1 cellular context compared by ENCODE assay signal in genomic region chr6:30781697-30782424, GRCh38.
TF ChIP-seq lines count a peak whose summit lies in the region.

No MANE protein-coding gene starts in this region.

TF ChIP-seq in HepG2, 621 proteins besides CTCF, POLR2A, EP300 and RAD21 (continued from another document and continues in another):
- TF ChIP-seq, protein P1, sequence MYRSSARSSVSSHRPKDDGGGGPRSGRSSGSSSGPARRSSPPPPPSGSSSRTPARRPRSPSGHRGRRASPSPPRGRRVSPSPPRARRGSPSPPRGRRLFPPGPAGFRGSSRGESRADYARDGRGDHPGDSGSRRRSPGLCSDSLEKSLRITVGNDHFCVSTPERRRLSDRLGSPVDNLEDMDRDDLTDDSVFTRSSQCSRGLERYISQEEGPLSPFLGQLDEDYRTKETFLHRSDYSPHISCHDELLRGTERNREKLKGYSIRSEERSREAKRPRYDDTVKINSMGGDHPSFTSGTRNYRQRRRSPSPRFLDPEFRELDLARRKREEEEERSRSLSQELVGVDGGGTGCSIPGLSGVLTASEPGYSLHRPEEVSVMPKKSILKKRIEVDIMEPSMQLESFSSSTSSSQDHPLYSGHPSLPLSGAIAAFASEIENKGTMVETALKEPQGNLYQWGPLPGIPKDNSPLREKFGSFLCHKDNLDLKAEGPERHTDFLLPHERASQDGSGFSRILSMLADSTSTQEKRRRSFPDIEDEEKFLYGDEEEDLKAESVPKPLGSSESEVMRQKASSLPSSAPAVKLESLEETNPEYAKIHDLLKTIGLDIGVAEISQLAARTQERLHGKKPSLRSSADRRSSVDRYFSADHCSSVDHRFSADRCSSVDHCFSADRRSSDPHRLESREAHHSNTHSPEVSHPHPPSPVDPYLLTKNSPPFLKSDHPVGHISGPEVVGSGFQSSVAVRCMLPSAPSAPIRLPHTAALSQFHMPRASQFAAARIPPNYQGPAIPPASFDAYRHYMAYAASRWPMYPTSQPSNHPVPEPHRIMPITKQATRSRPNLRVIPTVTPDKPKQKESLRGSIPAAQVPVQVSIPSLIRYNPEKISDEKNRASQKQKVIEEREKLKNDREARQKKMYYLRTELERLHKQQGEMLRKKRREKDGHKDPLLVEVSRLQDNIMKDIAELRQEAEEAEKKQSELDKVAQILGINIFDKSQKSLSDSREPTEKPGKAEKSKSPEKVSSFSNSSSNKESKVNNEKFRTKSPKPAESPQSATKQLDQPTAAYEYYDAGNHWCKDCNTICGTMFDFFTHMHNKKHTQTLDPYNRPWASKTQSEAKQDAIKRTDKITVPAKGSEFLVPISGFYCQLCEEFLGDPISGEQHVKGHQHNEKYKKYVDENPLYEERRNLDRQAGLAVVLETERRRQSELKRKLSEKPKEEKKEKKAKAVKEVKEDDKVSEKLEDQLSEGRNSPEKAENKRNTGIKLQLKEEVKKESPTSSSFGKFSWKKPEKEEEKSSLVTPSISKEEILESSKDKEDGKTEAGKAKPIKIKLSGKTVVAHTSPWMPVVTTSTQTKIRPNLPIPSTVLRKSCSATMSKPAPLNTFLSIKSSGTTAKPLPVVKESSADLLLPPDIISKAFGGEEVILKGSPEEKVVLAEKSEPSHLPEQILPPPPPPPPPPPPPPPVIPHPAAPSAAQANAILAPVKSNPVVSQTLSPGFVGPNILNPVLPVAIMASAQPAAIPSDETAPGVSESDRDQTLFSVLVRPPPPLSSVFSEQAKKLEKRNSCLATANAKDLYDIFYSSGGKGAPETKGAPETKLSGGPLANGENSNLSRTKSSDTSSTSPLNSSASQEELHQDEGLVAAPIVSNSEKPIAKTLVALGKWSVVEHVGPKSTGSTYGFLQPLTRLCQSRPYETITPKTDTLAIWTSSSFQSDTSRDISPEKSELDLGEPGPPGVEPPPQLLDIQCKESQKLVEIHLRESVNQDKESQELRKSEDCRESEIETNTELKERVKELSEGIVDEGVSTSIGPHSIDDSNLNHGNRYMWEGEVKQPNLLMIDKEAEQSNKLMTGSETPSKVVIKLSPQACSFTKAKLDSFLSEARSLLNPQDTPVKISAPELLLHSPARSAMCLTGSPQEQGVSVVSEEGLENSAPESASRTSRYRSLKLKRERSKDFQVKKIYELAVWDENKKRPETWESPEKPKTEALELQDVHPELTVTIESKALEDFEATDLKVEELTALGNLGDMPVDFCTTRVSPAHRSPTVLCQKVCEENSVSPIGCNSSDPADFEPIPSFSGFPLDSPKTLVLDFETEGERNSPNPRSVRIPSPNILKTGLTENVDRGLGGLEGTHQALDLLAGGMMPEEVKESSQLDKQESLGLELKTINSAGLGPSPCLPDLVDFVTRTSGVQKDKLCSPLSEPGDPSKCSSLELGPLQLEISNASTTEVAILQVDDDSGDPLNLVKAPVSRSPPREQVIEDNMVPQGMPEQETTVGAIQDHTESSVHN (CRISPR knock-in tag; IDR thresholded peaks at IDR 0.05) = 0 out of 2 replicates have a peak, but pooled peaks have one; percentile 65
- TF ChIP-seq TCF12 (IDR thresholded peaks at IDR 0.05) (no peak), TCF12 (CRISPR knock-in tag; IDR thresholded peaks at IDR 0.05) (peak; percentile 98), NRL (CRISPR knock-in tag; IDR thresholded peaks at IDR 0.05; ENCODE audit: borderline replicate concordance) (no peak), PRPF4 (IDR thresholded peaks at IDR 0.05; ENCODE audit: low read depth, low read length, poor library complexity, severe bottlenecking) (no peak), ELF1 (CRISPR knock-in tag; IDR thresholded peaks at IDR 0.05) (peak; percentile 97), MAFK (conservative IDR thresholded peaks at IDR 0.05 in 1 of 2, IDR thresholded peaks at IDR 0.05 in 1 of 2; ENCODE audit: low read length in 2 of 2) (peak in 1 of 2 experiments; percentile 17; a peak in 2 of 4 replicates), TRIM24 (CRISPR knock-in tag; IDR thresholded peaks at IDR 0.05) (peak; percentile 23; the same call in 1 of the 2 replicates), ZBTB8A (CRISPR knock-in tag; IDR thresholded peaks at IDR 0.05; ENCODE audit: borderline replicate concordance, low read depth) (no peak), KLF6 (CRISPR knock-in tag; IDR thresholded peaks at IDR 0.05) (peak; percentile 84), PBX2 (CRISPR knock-in tag; IDR thresholded peaks at IDR 0.05) (no peak), ZFP1 (CRISPR knock-in tag; IDR thresholded peaks at IDR 0.05) (peak; percentile 88), ZNF317 (CRISPR knock-in tag; IDR thresholded peaks at IDR 0.05) (peak; percentile 75; the same call in 1 of the 2 replicates), SAFB2 (CRISPR knock-in tag; IDR thresholded peaks at IDR 0.05; ENCODE audit: borderline replicate concordance, low read depth) (peak; percentile 59; the same call in 1 of the 2 replicates), GFI1 (CRISPR knock-in tag; IDR thresholded peaks at IDR 0.05; ENCODE audit: borderline replicate concordance) (peak; percentile 86), ZNF446 (CRISPR knock-in tag; IDR thresholded peaks at IDR 0.05) (peak; percentile 45; the same call in 1 of the 2 replicates), SP5 (CRISPR knock-in tag; IDR thresholded peaks at IDR 0.05; ENCODE audit: borderline replicate concordance, low read depth) (peak; percentile 67), CHCHD3 (CRISPR knock-in tag; IDR thresholded peaks at IDR 0.05) (no peak), SYNCRIP (IDR thresholded peaks at IDR 0.05; ENCODE audit: insufficient read depth, low read depth, low read length) (no peak), ZNF607 (CRISPR knock-in tag; IDR thresholded peaks at IDR 0.05; ENCODE audit: borderline replicate concordance) (no peak), ZNF296 (CRISPR knock-in tag; conservative IDR thresholded peaks at IDR 0.05) (no peak), ARNT2 (CRISPR knock-in tag; IDR thresholded peaks at IDR 0.05; ENCODE audit: low read depth) (no peak; the same call in 1 of the 2 replicates), ZBTB26 (CRISPR knock-in tag; IDR thresholded peaks at IDR 0.05; ENCODE audit: borderline replicate concordance) (peak; percentile 100), NPAS2 (CRISPR knock-in tag; IDR thresholded peaks at IDR 0.05; ENCODE audit: borderline replicate concordance) (no peak), RBAK (CRISPR knock-in tag; IDR thresholded peaks at IDR 0.05) (no peak), POLR2G (IDR thresholded peaks at IDR 0.05; ENCODE audit: low read depth, low read length) (peak; percentile 80), ETV6 (CRISPR knock-in tag; conservative IDR thresholded peaks at IDR 0.05) (peak; percentile 99), KLF12 (CRISPR knock-in tag; IDR thresholded peaks at IDR 0.05; ENCODE audit: borderline replicate concordance) (peak; percentile 44; the same call in 1 of the 2 replicates), ZSCAN29 (CRISPR knock-in tag; conservative IDR thresholded peaks at IDR 0.05) (no peak; the same call in 1 of the 2 replicates), AHDC1 (CRISPR knock-in tag; IDR thresholded peaks at IDR 0.05; ENCODE audit: borderline replicate concordance) (peak; percentile 94), REST (IDR thresholded peaks at IDR 0.05; ENCODE audit: borderline replicate concordance in 1 of 2, low read depth in 1 of 2, low read length in 2 of 2) (peak in 1 of 2 experiments; percentile 80; a peak in 1 of 4 replicates)
- TF ChIP-seq, protein P2, sequence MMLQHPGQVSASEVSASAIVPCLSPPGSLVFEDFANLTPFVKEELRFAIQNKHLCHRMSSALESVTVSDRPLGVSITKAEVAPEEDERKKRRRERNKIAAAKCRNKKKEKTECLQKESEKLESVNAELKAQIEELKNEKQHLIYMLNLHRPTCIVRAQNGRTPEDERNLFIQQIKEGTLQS (CRISPR knock-in tag; IDR thresholded peaks at IDR 0.05) = peak; percentile 99
- TF ChIP-seq, protein P3, sequence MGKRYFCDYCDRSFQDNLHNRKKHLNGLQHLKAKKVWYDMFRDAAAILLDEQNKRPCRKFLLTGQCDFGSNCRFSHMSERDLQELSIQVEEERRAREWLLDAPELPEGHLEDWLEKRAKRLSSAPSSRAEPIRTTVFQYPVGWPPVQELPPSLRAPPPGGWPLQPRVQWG (CRISPR knock-in tag; IDR thresholded peaks at IDR 0.05; ENCODE audit: borderline replicate concordance, low read depth) = no peak
- TF ChIP-seq, protein P4, sequence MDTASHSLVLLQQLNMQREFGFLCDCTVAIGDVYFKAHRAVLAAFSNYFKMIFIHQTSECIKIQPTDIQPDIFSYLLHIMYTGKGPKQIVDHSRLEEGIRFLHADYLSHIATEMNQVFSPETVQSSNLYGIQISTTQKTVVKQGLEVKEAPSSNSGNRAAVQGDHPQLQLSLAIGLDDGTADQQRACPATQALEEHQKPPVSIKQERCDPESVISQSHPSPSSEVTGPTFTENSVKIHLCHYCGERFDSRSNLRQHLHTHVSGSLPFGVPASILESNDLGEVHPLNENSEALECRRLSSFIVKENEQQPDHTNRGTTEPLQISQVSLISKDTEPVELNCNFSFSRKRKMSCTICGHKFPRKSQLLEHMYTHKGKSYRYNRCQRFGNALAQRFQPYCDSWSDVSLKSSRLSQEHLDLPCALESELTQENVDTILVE (CRISPR knock-in tag; IDR thresholded peaks at IDR 0.05) = peak; percentile 83; the same call in 1 of the 2 replicates
